Comparison of ENCODE assay signal across 16 cellular contexts in genomic region chr11:119228535-119229302, GRCh38. TPM values are rescaled to one million over a fixed set of nuclear protein-coding genes. Genes with fewer than 3 reads are reported as not detected.
DNase-seq lines count a peak whose midpoint lies in the region; ATAC-seq and TF ChIP-seq lines count a peak whose summit lies in the region.
"Had no signal": no experiment of that assay in that cellular context is flagged by ENCODE, and none has a peak within 500 bp of the region (broad histone marks: within the 10 kb centered on the region; RNA-seq: fewer than 3 reads in every experiment).

No MANE protein-coding gene starts in this region.

- H3K27me3 Mint-ChIP-seq in activated CD4-positive, alpha-beta T cell treated with anti-CD3 and anti-CD28 coated beads, Interleukin-2, amount 10 ng/mL, durations not matched to agents 24 days and 14 days, result no peaks in the 10 kb centered on the region
- H3K27me3 Mint-ChIP-seq in HFFc6 (ENCODE audit: insufficient read depth), result no peaks in the 10 kb centered on the region
- H3K27me3 Mint-ChIP-seq in activated T-helper 1 cell treated with anti-CD3 and anti-CD28 coated beads, Interleukin-12 subunit alpha, Interleukin-12 subunit beta, Interleukin-2, Interleukin-4 antibody, amounts not matched to agents 30 ng/mL and 10 ng/mL and 1 ng/mL, durations not matched to agents 14 hours and 24 hours and 36 hours (ENCODE audit: insufficient read depth), result no peaks in the 10 kb centered on the region

- peak overlapping the region; percentile 51 for H3K27ac Mint-ChIP-seq in activated CD4-positive, alpha-beta T cell treated with anti-CD3 and anti-CD28 coated beads, Interleukin-2, amount 10 ng/mL, durations not matched to agents 24 days and 14 days
- H3K27ac Mint-ChIP-seq in HFFc6, result peak overlapping the region; percentile 65
- H3K27ac Mint-ChIP-seq in activated T-helper 1 cell treated with anti-CD3 and anti-CD28 coated beads, Interleukin-12 subunit alpha, Interleukin-12 subunit beta, Interleukin-2, Interleukin-4 antibody, amounts not matched to agents 30 ng/mL and 10 ng/mL and 1 ng/mL, durations not matched to agents 14 hours and 24 hours and 36 hours, result peak overlapping the region; percentile 34

- no peak for DNase-seq in activated CD4-positive, alpha-beta T cell treated with anti-CD3 and anti-CD28 coated beads, Interleukin-2, amount 10 ng/mL, durations not matched to agents 24 days and 14 days
- DNase-seq in activated CD4-positive, alpha-beta T cell treated with anti-CD3 and anti-CD28 coated beads for 1 hour, result no peak
- DNase-seq in HFFc6, result no peak
- DNase-seq in activated T-helper 1 cell treated with anti-CD3 and anti-CD28 coated beads, Interleukin-12 subunit alpha, Interleukin-12 subunit beta, Interleukin-2, Interleukin-4 antibody, amounts not matched to agents 30 ng/mL and 10 ng/mL and 1 ng/mL, durations not matched to agents 14 hours and 24 hours and 36 hours (ENCODE audit: low spot score), result no peak
- no peak for DNase-seq in left lobe of liver (ENCODE audit: low spot score)
- DNase-seq in substantia nigra (lab: John Stamatoyannopoulos, UW), result no peak
- DNase-seq: body of pancreas; H7; kidney glomerular epithelial cell; NCI-H1092; NCI-H774; stimulated activated naive CD4-positive, alpha-beta T cell treated with Interleukin-2 at 50 U/mL for 16 hours had no signal

- no peak for TF ChIP-seq CTCF in HFFc6 (IDR thresholded peaks at IDR 0.05)

- ATAC-seq in left lobe of liver (peak; percentile 19), HG03108 (IDR thresholded peaks at IDR 0.05; ENCODE audit: unreplicated experiment) (no peak), HG02678 (IDR thresholded peaks at IDR 0.05; ENCODE audit: unreplicated experiment) (no peak)
- ATAC-seq: A549, body of pancreas had no signal

- no peaks in the 10 kb centered on the region for H3K9me3 Mint-ChIP-seq in activated CD4-positive, alpha-beta T cell treated with anti-CD3 and anti-CD28 coated beads, Interleukin-2, amount 10 ng/mL, durations not matched to agents 24 days and 14 days
- no peaks in the 10 kb centered on the region for H3K9me3 Mint-ChIP-seq in HFFc6
- no peaks in the 10 kb centered on the region for H3K9me3 Mint-ChIP-seq in activated T-helper 1 cell treated with anti-CD3 and anti-CD28 coated beads, Interleukin-12 subunit alpha, Interleukin-12 subunit beta, Interleukin-2, Interleukin-4 antibody, amounts not matched to agents 30 ng/mL and 10 ng/mL and 1 ng/mL, durations not matched to agents 14 hours and 24 hours and 36 hours

- H3K27ac ChIP-seq in substantia nigra (ENCODE audit: low read depth, low read length, poor library complexity, severe bottlenecking), result no peak overlapping the region
- H3K27ac ChIP-seq: A549, body of pancreas had no signal

- peak overlapping the region; percentile 54 for H3K4me3 Mint-ChIP-seq in activated CD4-positive, alpha-beta T cell treated with anti-CD3 and anti-CD28 coated beads, Interleukin-2, amount 10 ng/mL, durations not matched to agents 24 days and 14 days
- H3K4me3 Mint-ChIP-seq in HFFc6, result peak overlapping the region; percentile 32
- H3K4me3 Mint-ChIP-seq in activated T-helper 1 cell treated with anti-CD3 and anti-CD28 coated beads, Interleukin-12 subunit alpha, Interleukin-12 subunit beta, Interleukin-2, Interleukin-4 antibody, amounts not matched to agents 30 ng/mL and 10 ng/mL and 1 ng/mL, durations not matched to agents 14 hours and 24 hours and 36 hours, result peak overlapping the region; percentile 3

- H3K36me3 Mint-ChIP-seq in activated CD4-positive, alpha-beta T cell treated with anti-CD3 and anti-CD28 coated beads, Interleukin-2, amount 10 ng/mL, durations not matched to agents 24 days and 14 days (ENCODE audit: low read depth), result peaks cover 23% of the 10 kb centered on the region
- H3K36me3 Mint-ChIP-seq in HFFc6 (ENCODE audit: low read depth), result peaks cover 22% of the 10 kb centered on the region
- peaks cover 15% of the 10 kb centered on the region for H3K36me3 Mint-ChIP-seq in activated T-helper 1 cell treated with anti-CD3 and anti-CD28 coated beads, Interleukin-12 subunit alpha, Interleukin-12 subunit beta, Interleukin-2, Interleukin-4 antibody, amounts not matched to agents 30 ng/mL and 10 ng/mL and 1 ng/mL, durations not matched to agents 14 hours and 24 hours and 36 hours (ENCODE audit: low read depth)

- intact Hi-C loops in activated CD4-positive, alpha-beta T cell treated with anti-CD3 and anti-CD28 coated beads, Interleukin-2, amount 10 ng/mL, durations not matched to agents 24 days and 14 days (cut with micrococcal nuclease), result no loop called here
- intact Hi-C loops in activated T-helper 1 cell treated with anti-CD3 and anti-CD28 coated beads, Interleukin-12 subunit alpha, Interleukin-12 subunit beta, Interleukin-2, Interleukin-4 antibody, amounts not matched to agents 30 ng/mL and 10 ng/mL and 1 ng/mL, durations not matched to agents 14 hours and 24 hours and 36 hours (cut with micrococcal nuclease), result no loop called here

- H3K4me1 Mint-ChIP-seq in activated CD4-positive, alpha-beta T cell treated with anti-CD3 and anti-CD28 coated beads, Interleukin-2, amount 10 ng/mL, durations not matched to agents 24 days and 14 days, result peaks cover 32% of the 10 kb centered on the region
- peaks cover 31% of the 10 kb centered on the region for H3K4me1 Mint-ChIP-seq in HFFc6 (ENCODE audit: low read depth)
- peaks cover 44% of the 10 kb centered on the region for H3K4me1 Mint-ChIP-seq in activated T-helper 1 cell treated with anti-CD3 and anti-CD28 coated beads, Interleukin-12 subunit alpha, Interleukin-12 subunit beta, Interleukin-2, Interleukin-4 antibody, amounts not matched to agents 30 ng/mL and 10 ng/mL and 1 ng/mL, durations not matched to agents 14 hours and 24 hours and 36 hours (ENCODE audit: low read depth)

RNA-seq across cellular contexts. Expression of gene CBL, which starts 22.6 kb away (rescaled TPM):
- 36.4 and 36.5 TPM in 2 replicates for total RNA-seq in activated CD4-positive, alpha-beta T cell treated with anti-CD3 and anti-CD28 coated beads, Interleukin-2, amount 10 ng/mL, durations not matched to agents 24 days and 14 days
- total RNA-seq in HFFc6 (2021; fragmentation: NEBNext Ultra II Directional; extraction: Animal tissue kit (Norgen Biotek cat#: 25700)), result 10 to 100 TPM; 24.2 to 31.2 (median 26.1) TPM
- total RNA-seq in activated T-helper 1 cell treated with anti-CD3 and anti-CD28 coated beads, Interleukin-12 subunit alpha, Interleukin-12 subunit beta, Interleukin-2, Interleukin-4 antibody, amounts not matched to agents 30 ng/mL and 10 ng/mL and 1 ng/mL, durations not matched to agents 14 hours and 24 hours and 36 hours, result 38.1 and 39.9 TPM in 2 replicates
- total RNA-seq in left lobe of liver, result 3.2 TPM

RNA-seq across cellular contexts. Expression of gene NHERF4, which starts 43.4 kb away (rescaled TPM):
- total RNA-seq in activated CD4-positive, alpha-beta T cell treated with anti-CD3 and anti-CD28 coated beads, Interleukin-2, amount 10 ng/mL, durations not matched to agents 24 days and 14 days, result 0.54 and 0.58 TPM in 2 replicates
- not detected for total RNA-seq in HFFc6 (2021; fragmentation: NEBNext Ultra II Directional; extraction: Animal tissue kit (Norgen Biotek cat#: 25700))
- 0.56 TPM in 1 of 2 replicates, not detected in the other for total RNA-seq in activated T-helper 1 cell treated with anti-CD3 and anti-CD28 coated beads, Interleukin-12 subunit alpha, Interleukin-12 subunit beta, Interleukin-2, Interleukin-4 antibody, amounts not matched to agents 30 ng/mL and 10 ng/mL and 1 ng/mL, durations not matched to agents 14 hours and 24 hours and 36 hours
- 0.25 TPM for total RNA-seq in left lobe of liver
- total RNA-seq: H7, mononuclear cell had no signal

Comparison
In these comparisons a context has a peak if more than half of its experiments do, and no peak if none do; other contexts are left out.
1. H3K4me3 Mint-ChIP-seq: peak in every context shown above with its lines; median percentile 54 in activated CD4-positive, alpha-beta T cell treated with anti-CD3 and anti-CD28 coated beads, Interleukin-2, amount 10 ng/mL, durations not matched to agents 24 days and 14 days; 32 in HFFc6; 3 in activated T-helper 1 cell treated with anti-CD3 and anti-CD28 coated beads, Interleukin-12 subunit alpha, Interleukin-12 subunit beta, Interleukin-2, Interleukin-4 antibody, amounts not matched to agents 30 ng/mL and 10 ng/mL and 1 ng/mL, durations not matched to agents 14 hours and 24 hours and 36 hours.